In the genomic region with DNA sequence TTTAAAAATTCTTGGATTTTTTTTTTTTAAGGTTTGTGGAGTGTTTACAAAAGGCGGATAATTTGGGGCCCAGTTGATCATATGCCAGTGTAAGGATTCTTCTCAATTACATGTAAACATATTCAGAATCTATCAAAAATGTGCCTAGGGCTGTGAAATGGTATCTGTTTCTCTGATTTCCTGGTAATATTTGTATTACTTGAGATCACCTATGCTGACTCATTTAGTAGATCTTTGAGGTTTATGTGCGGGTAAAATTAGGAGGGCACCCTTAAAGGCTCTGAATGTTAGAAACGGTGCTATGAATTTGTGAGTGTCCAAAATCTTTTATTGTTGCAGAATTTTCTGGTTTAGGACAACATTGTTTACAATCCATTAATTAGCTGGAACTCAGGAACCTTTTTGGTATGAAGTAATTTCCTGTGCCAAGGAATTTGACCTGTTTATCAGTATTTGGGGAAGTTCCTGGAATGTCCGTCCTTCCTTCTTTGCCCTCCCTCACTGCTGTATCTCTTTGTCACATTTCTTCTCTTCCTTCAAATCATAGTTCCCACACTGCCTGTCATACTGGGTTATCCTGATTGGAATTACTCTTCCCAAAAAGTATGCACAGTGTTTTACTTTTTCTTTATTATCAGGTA, we compare ENCODE assay signal across 15 cellular contexts.
A peak's percentile ranks its signal among the peaks of the same experiment; 100 is the strongest.
DNase-seq lines count a peak whose midpoint lies in the region; ATAC-seq, FAIRE-seq and TF ChIP-seq lines count a peak whose summit lies in the region.
"Had no signal": no experiment of that assay in that cellular context is flagged by ENCODE, and none has a peak within 500 bp of the region (broad histone marks: within the 10 kb centered on the region; RNA-seq: fewer than 3 reads in every experiment).

No MANE protein-coding gene starts in this region.

- peaks cover 13% of the 10 kb centered on the region for H3K9me3 Mint-ChIP-seq in mesothelial cell of epicardium

- H3K36me3 ChIP-seq in body of pancreas (replicated peaks in 1 of 2; ENCODE audit: insufficient read depth in 1 of 2, low read depth in 2 of 2): no peaks in the 10 kb centered on the region
- no peaks in the 10 kb centered on the region for H3K36me3 ChIP-seq in aorta (ENCODE audit: control insufficient read depth in 1 of 2, insufficient read depth in 2 of 2, low read length in 1 of 2)
- H3K36me3 ChIP-seq: BLaER1 treated with 17β-estradiol and CSF1 and Interleukin-3, amounts not matched to agents 10 nM and 100 nM; HAP-1 had no signal

- CTCF ChIA-PET in A549 (lab: Yijun Ruan, JAX): interaction anchor here (0.6 to 0.9 kb wide), 3 partner anchors 10 to 20 kb away, joined by 3 to 5 read pairs (median 3); no protein-coding TSS in a partner anchor

- intact Hi-C loops in body of pancreas (cut with DNase I) (no loop called here), aorta (cut with DNase I) (loop anchor here (10.0 kb wide), 2 partner anchors 54 to 124 kb away; no protein-coding TSS in a partner anchor)

- no peak for TF ChIP-seq POLR2A in A549 (IDR thresholded peaks at IDR 0.05; ENCODE audit: low read length)
- no peak for TF ChIP-seq POLR2A in body of pancreas (IDR thresholded peaks at IDR 0.05)
- TF ChIP-seq POLR2A in GM12892 (IDR thresholded peaks at IDR 0.05; ENCODE audit: low read depth, low read length): no peak

- peaks cover 23% of the 10 kb centered on the region for H3K36me3 Mint-ChIP-seq in mesothelial cell of epicardium

- H3K4me3 ChIP-seq in A549 (no peak overlapping the region), body of pancreas (no peak overlapping the region), aorta (ENCODE audit: low read length in 2 of 2) (no peak overlapping the region)
- H3K4me3 ChIP-seq: BLaER1 treated with 17β-estradiol and CSF1 and Interleukin-3, amounts not matched to agents 10 nM and 100 nM; HAP-1 had no signal

- FAIRE-seq in A549 (lab: Jason Lieb, UNC) (no peak), GM12892 (lab: Jason Lieb, UNC) (no peak)

- no peak for TF ChIP-seq RAD21 in A549 (conservative IDR thresholded peaks at IDR 0.05 in 1 of 2, IDR thresholded peaks at IDR 0.05 in 1 of 2)

- TF ChIP-seq EP300 in A549 (IDR thresholded peaks at IDR 0.05): no peak

- TF ChIP-seq CTCF in A549 (IDR thresholded peaks at IDR 0.05) (no peak), body of pancreas (IDR thresholded peaks at IDR 0.05) (no peak), mesothelial cell of epicardium (IDR thresholded peaks at IDR 0.05; ENCODE audit: unreplicated experiment) (no peak)

- no peak overlapping the region for H3K4me3 Mint-ChIP-seq in mesothelial cell of epicardium
- H3K4me3 Mint-ChIP-seq: naive B cell had no signal

- DNase-seq in A549 (ENCODE audit: low read depth in 1 of 2, low spot score in 1 of 2): no peak
- no peak for DNase-seq in body of pancreas
- no peak for DNase-seq in mesothelial cell of epicardium (ENCODE audit: low spot score in 2 of 2, unreplicated experiment in 2 of 2)
- DNase-seq in stimulated activated naive CD4-positive, alpha-beta T cell treated with Interleukin-2 at 50 U/mL for 16 hours (lab: John Stamatoyannopoulos, UW): no peak
- no peak for DNase-seq in aorta
- DNase-seq in GM12892 (ENCODE audit: insufficient read length): no peak
- DNase-seq: glutamatergic neuron; naive B cell; NCI-H2107; SHP77 treated with DMSO at 0.1 percent for 48 hours; stimulated activated CD4-positive, alpha-beta T cell treated with anti-CD3 and anti-CD28 coated beads, Interleukin-4, amount 100 ng/mL, for 24 hours had no signal

- H3K9me3 ChIP-seq in A549 (peaks cover 14% of the 10 kb centered on the region; the same call in 2 of the 3 replicates), body of pancreas (no peaks in the 10 kb centered on the region), aorta (ENCODE audit: control insufficient read depth, low read length) (no peaks in the 10 kb centered on the region)

- peak overlapping the region; percentile 82 for H3K27ac Mint-ChIP-seq in mesothelial cell of epicardium
- H3K27ac Mint-ChIP-seq: naive B cell had no signal

- 28% methylated on average over 4 of the region's 4 CpGs for WGBS in A549 (ENCODE audit: missing lambda C conversion rate)
- WGBS in body of pancreas, 2 donors: 40 to 60% methylated on average over 4 of the region's 4 CpGs
- 23 to 25% methylated on average over 4 of the region's 4 CpGs for WGBS in aorta, 2 donors

- H3K27me3 ChIP-seq in body of pancreas: no peaks in the 10 kb centered on the region
- no peaks in the 10 kb centered on the region for H3K27me3 ChIP-seq in aorta (ENCODE audit: control insufficient read depth in 1 of 2, insufficient read depth in 2 of 2, low read length in 1 of 2)
- H3K27me3 ChIP-seq: BLaER1 treated with 17β-estradiol and CSF1 and Interleukin-3, amounts not matched to agents 10 nM and 100 nM had no signal

- no peaks in the 10 kb centered on the region for H3K27me3 Mint-ChIP-seq in mesothelial cell of epicardium (ENCODE audit: low read depth)
- H3K27me3 Mint-ChIP-seq: naive B cell had no signal

- peaks cover 54% of the 10 kb centered on the region for H3K4me1 Mint-ChIP-seq in mesothelial cell of epicardium

- peak overlapping the region; percentile 54 to 58 for H3K27ac ChIP-seq in A549
- H3K27ac ChIP-seq in body of pancreas: peak overlapping the region in 3 of 4 donors; percentile 14 to 72 (median 46)
- H3K27ac ChIP-seq in aorta (ENCODE audit: low read depth in 1 of 2, low read length in 2 of 2): peak overlapping the region in 1 of 2 donors; percentile 51
- H3K27ac ChIP-seq: BLaER1 treated with 17β-estradiol and CSF1 and Interleukin-3, amounts not matched to agents 10 nM and 100 nM had no signal

- ATAC-seq in A549 (peak in 1 of 2 experiments; percentile 64; a peak in 3 of 6 replicates), HG03354 (IDR thresholded peaks at IDR 0.05; ENCODE audit: poor library complexity, severe bottlenecking, unreplicated experiment) (peak; percentile 52), body of pancreas (peak; percentile 62), GM21367 (IDR thresholded peaks at IDR 0.05; ENCODE audit: unreplicated experiment) (no peak), aorta (ENCODE audit: low FRiP score) (no peak)

- POLR2A ChIA-PET in A549 (lab: Yijun Ruan, JAX): no interaction called here

- H3K4me1 ChIP-seq in A549: peaks cover 23% of the 10 kb centered on the region; the same call in 2 of the 3 replicates
- peaks cover 19% of the 10 kb centered on the region for H3K4me1 ChIP-seq in body of pancreas
- peaks cover 4% of the 10 kb centered on the region in 2 donors for H3K4me1 ChIP-seq in aorta (ENCODE audit: control insufficient read depth in 1 of 2, insufficient read depth in 2 of 2, low read length in 2 of 2)

- peak overlapping the region; percentile 46 for H3K4me2 ChIP-seq in A549
- H3K4me2 ChIP-seq: BLaER1 treated with 17β-estradiol and CSF1 and Interleukin-3, amounts not matched to agents 10 nM and 100 nM had no signal

TF ChIP-seq in A549, 52 proteins besides CTCF, POLR2A, EP300 and RAD21:
- TF ChIP-seq CHD2 (IDR thresholded peaks at IDR 0.05; ENCODE audit: low read length, partially characterized antibody): no peak
- TF ChIP-seq HDAC2 (IDR thresholded peaks at IDR 0.05): no peak
- TF ChIP-seq BCL3 (IDR thresholded peaks at IDR 0.05): no peak
- TF ChIP-seq CBX8 (IDR thresholded peaks at IDR 0.05): no peak
- no peak for TF ChIP-seq EHMT2 (IDR thresholded peaks at IDR 0.05; ENCODE audit: low read depth)
- TF ChIP-seq, protein P1, sequence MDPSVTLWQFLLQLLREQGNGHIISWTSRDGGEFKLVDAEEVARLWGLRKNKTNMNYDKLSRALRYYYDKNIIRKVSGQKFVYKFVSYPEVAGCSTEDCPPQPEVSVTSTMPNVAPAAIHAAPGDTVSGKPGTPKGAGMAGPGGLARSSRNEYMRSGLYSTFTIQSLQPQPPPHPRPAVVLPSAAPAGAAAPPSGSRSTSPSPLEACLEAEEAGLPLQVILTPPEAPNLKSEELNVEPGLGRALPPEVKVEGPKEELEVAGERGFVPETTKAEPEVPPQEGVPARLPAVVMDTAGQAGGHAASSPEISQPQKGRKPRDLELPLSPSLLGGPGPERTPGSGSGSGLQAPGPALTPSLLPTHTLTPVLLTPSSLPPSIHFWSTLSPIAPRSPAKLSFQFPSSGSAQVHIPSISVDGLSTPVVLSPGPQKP (IDR thresholded peaks at IDR 0.05; ENCODE audit: low read depth, low read length): no peak
- no peak for TF ChIP-seq MAFK (IDR thresholded peaks at IDR 0.05; ENCODE audit: partially characterized antibody)
- TF ChIP-seq RARB (CRISPR knock-in tag; IDR thresholded peaks at IDR 0.05): no peak
- TF ChIP-seq, protein P2, sequence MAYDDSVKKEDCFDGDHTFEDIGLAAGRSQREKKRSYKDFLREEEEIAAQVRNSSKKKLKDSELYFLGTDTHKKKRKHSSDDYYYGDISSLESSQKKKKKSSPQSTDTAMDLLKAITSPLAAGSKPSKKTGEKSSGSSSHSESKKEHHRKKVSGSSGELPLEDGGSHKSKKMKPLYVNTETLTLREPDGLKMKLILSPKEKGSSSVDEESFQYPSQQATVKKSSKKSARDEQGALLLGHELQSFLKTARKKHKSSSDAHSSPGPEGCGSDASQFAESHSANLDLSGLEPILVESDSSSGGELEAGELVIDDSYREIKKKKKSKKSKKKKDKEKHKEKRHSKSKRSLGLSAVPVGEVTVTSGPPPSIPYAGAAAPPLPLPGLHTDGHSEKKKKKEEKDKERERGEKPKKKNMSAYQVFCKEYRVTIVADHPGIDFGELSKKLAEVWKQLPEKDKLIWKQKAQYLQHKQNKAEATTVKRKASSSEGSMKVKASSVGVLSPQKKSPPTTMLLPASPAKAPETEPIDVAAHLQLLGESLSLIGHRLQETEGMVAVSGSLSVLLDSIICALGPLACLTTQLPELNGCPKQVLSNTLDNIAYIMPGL (CRISPR knock-in tag; IDR thresholded peaks at IDR 0.05; ENCODE audit: borderline replicate concordance): no peak
- TF ChIP-seq TFCP2L1 (CRISPR knock-in tag; IDR thresholded peaks at IDR 0.05): no peak

Comparison
In these comparisons a context has a peak if more than half of its experiments do, and no peak if none do; other contexts are left out.
1. ATAC-seq: peak in HG03354 (single experiment) and body of pancreas (single experiment); none in GM21367 (single experiment) and aorta (single experiment).